In genomic region chr2:3127279-3127690, GRCh38 we compare ENCODE assay signal across 11 cellular contexts.
DNase-seq lines count a peak whose midpoint lies in the region; ATAC-seq and TF ChIP-seq lines count a peak whose summit lies in the region.
"Had no signal": no experiment of that assay in that cellular context is flagged by ENCODE, and none has a peak within 500 bp of the region (broad histone marks: within the 10 kb centered on the region; RNA-seq: fewer than 3 reads in every experiment).

No MANE protein-coding gene starts in this region.

- BruUV-seq in PC-3 (replicated peaks; lab: Mats Ljungman, UMichigan), result no TSS peak

- no peaks in the 10 kb centered on the region for H3K79me2 ChIP-seq in PC-3 (ENCODE audit: low read length)

- no peaks in the 10 kb centered on the region for H3K9me3 Mint-ChIP-seq in brain
- H3K9me3 Mint-ChIP-seq: stimulated activated memory B cell treated with anti-CD40 and anti-IgM and Interleukin-4, amounts not matched to agents 10 μg/mL and 1 μg/mL and 100 μg/mL, for 72 hours had no signal

- H3K4me1 ChIP-seq in BLaER1 (peaks cover 62% of the 10 kb centered on the region), PC-3 (ENCODE audit: insufficient read depth, low read length) (no peaks in the 10 kb centered on the region)

- intact Hi-C loops in posterior vena cava (cut with DNase I) (no loop called here), PC-3 (cut with micrococcal nuclease) (no loop called here)

- DNase-seq in NCI-H1694 (lab: John Stamatoyannopoulos, UW) (peak; percentile 77), posterior vena cava (ENCODE audit: low spot score) (no peak), PC-3 (no peak), WERI-Rb-1 (no peak)
- DNase-seq: cortex of kidney had no signal

- H3K27me3 Mint-ChIP-seq in brain, result no peaks in the 10 kb centered on the region

- H3K9me2 ChIP-seq in PC-3 (replicated peaks; ENCODE audit: low read length), result no peaks in the 10 kb centered on the region

- H3K36me3 ChIP-seq in BLaER1 (no peaks in the 10 kb centered on the region), PC-3 (ENCODE audit: low read depth, low read length) (no peaks in the 10 kb centered on the region), WERI-Rb-1 (no peaks in the 10 kb centered on the region)
- H3K36me3 ChIP-seq: spleen had no signal

- H4K20me1 ChIP-seq in BLaER1, result no peaks in the 10 kb centered on the region
- no peaks in the 10 kb centered on the region for H4K20me1 ChIP-seq in PC-3 (ENCODE audit: low read length)

- ATAC-seq in GM18873 (IDR thresholded peaks at IDR 0.05; ENCODE audit: low FRiP score, unreplicated experiment) (peak; percentile 64), HG03521 (IDR thresholded peaks at IDR 0.05; ENCODE audit: unreplicated experiment) (no peak), PC-3 (no peak)
- ATAC-seq: stimulated activated memory B cell treated with anti-CD40 and anti-IgM and Interleukin-4, amounts not matched to agents 10 μg/mL and 1 μg/mL and 100 μg/mL, for 72 hours had no signal

- H3K4me1 Mint-ChIP-seq in brain, result peaks cover 83% of the 10 kb centered on the region
- H3K4me1 Mint-ChIP-seq: stimulated activated memory B cell treated with anti-CD40 and anti-IgM and Interleukin-4, amounts not matched to agents 10 μg/mL and 1 μg/mL and 100 μg/mL, for 72 hours had no signal

- H3K36me3 Mint-ChIP-seq in brain, result no peaks in the 10 kb centered on the region
- H3K36me3 Mint-ChIP-seq: stimulated activated memory B cell treated with anti-CD40 and anti-IgM and Interleukin-4, amounts not matched to agents 10 μg/mL and 1 μg/mL and 100 μg/mL, for 72 hours had no signal

- peak overlapping the region; percentile 76 for H3K4me2 ChIP-seq in BLaER1
- H3K4me2 ChIP-seq in PC-3 (ENCODE audit: low read length), result no peak overlapping the region

- H3K27ac ChIP-seq in BLaER1, result peak overlapping the region; percentile 57; the same call in 1 of the 2 replicates
- no peak overlapping the region for H3K27ac ChIP-seq in PC-3 (ENCODE audit: low read length)
- no peak overlapping the region for H3K27ac ChIP-seq in WERI-Rb-1

- POLR2A ChIA-PET in PC-3 (lab: Charles Lee; ENCODE audit: unreplicated experiment), result no interaction called here

- H3K27ac Mint-ChIP-seq in brain, result peak overlapping the region in 3 of 5 experiments; percentile 74 to 88 (median 84)
- H3K27ac Mint-ChIP-seq: stimulated activated memory B cell treated with anti-CD40 and anti-IgM and Interleukin-4, amounts not matched to agents 10 μg/mL and 1 μg/mL and 100 μg/mL, for 72 hours had no signal

- TF ChIP-seq CTCF in brain (conservative IDR thresholded peaks at IDR 0.05), result no peak
- TF ChIP-seq CTCF in PC-3 (conservative IDR thresholded peaks at IDR 0.05; ENCODE audit: low read depth, low read length), result no peak
- no peak for TF ChIP-seq CTCF in WERI-Rb-1 (IDR thresholded peaks at IDR 0.05; ENCODE audit: low read depth, low read length)

- no peaks in the 10 kb centered on the region for H3K9me3 ChIP-seq in BLaER1
- H3K9me3 ChIP-seq in PC-3 (ENCODE audit: low read length), result no peaks in the 10 kb centered on the region
- no peaks in the 10 kb centered on the region for H3K9me3 ChIP-seq in WERI-Rb-1 (ENCODE audit: severe bottlenecking)
- H3K9me3 ChIP-seq: spleen had no signal

- H3K9ac ChIP-seq in BLaER1 (peak overlapping the region; percentile 47; the same call in 1 of the 2 replicates), PC-3 (ENCODE audit: low read length) (no peak overlapping the region)

- H3K27me3 ChIP-seq in BLaER1 (no peaks in the 10 kb centered on the region), PC-3 (ENCODE audit: low read length) (no peaks in the 10 kb centered on the region; the same call in 1 of the 2 replicates), WERI-Rb-1 (ENCODE audit: insufficient read depth, low read depth, severe bottlenecking) (no peaks in the 10 kb centered on the region)

- peak overlapping the region in 1 of 5 experiments; percentile 17 for H3K4me3 Mint-ChIP-seq in brain
- H3K4me3 Mint-ChIP-seq: stimulated activated memory B cell treated with anti-CD40 and anti-IgM and Interleukin-4, amounts not matched to agents 10 μg/mL and 1 μg/mL and 100 μg/mL, for 72 hours had no signal

- CTCF ChIA-PET in PC-3 (lab: Charles Lee), result no interaction called here

- H2AFZ ChIP-seq in PC-3 (ENCODE audit: low read length), result no peak overlapping the region

- no peaks in the 10 kb centered on the region for H3F3A ChIP-seq in PC-3 (ENCODE audit: low read length, unreplicated experiment)

- peak overlapping the region; percentile 38; the same call in 1 of the 2 replicates for H3K4me3 ChIP-seq in BLaER1
- H3K4me3 ChIP-seq in PC-3 (ENCODE audit: low read length), result no peak overlapping the region
- H3K4me3 ChIP-seq in WERI-Rb-1 (ENCODE audit: low read depth, low read length), result no peak overlapping the region
- H3K4me3 ChIP-seq: spleen had no signal
